Comparison of ENCODE assay signal across 19 cellular contexts in genomic region chr11:113240790-113241189, GRCh38.
"Had no signal": no experiment of that assay in that cellular context is flagged by ENCODE, and none has a peak within 500 bp of the region (broad histone marks: within the 10 kb centered on the region; RNA-seq: fewer than 3 reads in every experiment).

No MANE protein-coding gene starts in this region.

- H3K36me3 ChIP-seq: brain microvascular endothelial cell had no signal

- H3K4me3 Mint-ChIP-seq: activated naive CD8-positive, alpha-beta T cell treated with anti-CD3 and anti-CD28 coated beads for 36 hours; dendritic cell treated with granulocyte-macrophage colony-stimulating factor and Interleukin-4, amounts not matched to agents 40 ng/mL and 50 ng/mL, for 4 days; nephron; type B pancreatic cell had no signal

- H3K4me3 ChIP-seq: gastroesophageal sphincter had no signal

- H3K27ac Mint-ChIP-seq: activated naive CD8-positive, alpha-beta T cell treated with anti-CD3 and anti-CD28 coated beads for 36 hours; dendritic cell treated with granulocyte-macrophage colony-stimulating factor and Interleukin-4, amounts not matched to agents 40 ng/mL and 50 ng/mL, for 4 days; type B pancreatic cell had no signal

- H3K36me3 Mint-ChIP-seq: activated naive CD8-positive, alpha-beta T cell treated with anti-CD3 and anti-CD28 coated beads for 36 hours had no signal

- DNase-seq: activated CD4-positive, alpha-beta T cell treated with anti-CD3 and anti-CD28 coated beads, Interleukin-2, amount 50 U/mL, for 1 hour; activated CD8-positive, alpha-beta memory T cell treated with anti-CD3 and anti-CD28 coated beads for 24 hours; activated gamma-delta T cell treated with Interleukin-2 at 50 U/mL for 16 hours; activated naive CD8-positive, alpha-beta T cell treated with anti-CD3 and anti-CD28 coated beads for 36 hours; amygdala; brain microvascular endothelial cell; cerebellar nuclear complex; erythroblast; islet precursor cell; nucleus accumbens; small intestine; stimulated activated CD4-positive, alpha-beta T cell treated with anti-CD3 and anti-CD28 coated beads, Interleukin-4, amount 100 ng/mL, for 4 hours; stimulated activated CD8-positive, alpha-beta memory T cell treated with anti-CD3 and anti-CD28 coated beads, Interleukin-4, amount 100 ng/mL, for 48 hours; stimulated activated naive CD4-positive, alpha-beta T cell treated with Interleukin-2 at 50 U/mL for 16 hours had no signal

- H3K27me3 ChIP-seq: brain microvascular endothelial cell, gastroesophageal sphincter had no signal

- H3K9me3 Mint-ChIP-seq: activated naive CD8-positive, alpha-beta T cell treated with anti-CD3 and anti-CD28 coated beads for 36 hours; dendritic cell treated with granulocyte-macrophage colony-stimulating factor and Interleukin-4, amounts not matched to agents 40 ng/mL and 50 ng/mL, for 4 days; nephron; type B pancreatic cell had no signal

- ATAC-seq: gastroesophageal sphincter, left lobe of liver had no signal

- H3K27ac ChIP-seq: brain microvascular endothelial cell had no signal

- H3K9me3 ChIP-seq: gastroesophageal sphincter had no signal
